8 cellular contexts compared by ENCODE assay signal in genomic region chr6:11329841-11330765, GRCh38.
DNase-seq lines count a peak whose midpoint lies in the region; TF ChIP-seq lines count a peak whose summit lies in the region.

No MANE protein-coding gene starts in this region.

- intact Hi-C loops in adrenal gland (cut with DNase I), result no loop called here

- H3K4me1 ChIP-seq in BLaER1 (peaks cover 49% of the 10 kb centered on the region), adrenal gland (replicated peaks in 1 of 2) (no peaks in the 10 kb centered on the region), mucosa of rectum (ENCODE audit: control insufficient read depth in 2 of 2, insufficient read depth in 2 of 2, low read length in 2 of 2) (peaks cover 22 to 26% of the 10 kb centered on the region in 2 donors), GM23248 (ENCODE audit: insufficient read depth) (peaks cover 15% of the 10 kb centered on the region)

- no peak overlapping the region for H2AFZ ChIP-seq in GM23248

- no peaks in the 10 kb centered on the region; the same call in 1 of the 2 replicates for H3K36me3 ChIP-seq in BLaER1
- H3K36me3 ChIP-seq in adrenal gland (replicated peaks in 1 of 2), result no peaks in the 10 kb centered on the region
- no peaks in the 10 kb centered on the region for H3K36me3 ChIP-seq in mucosa of rectum (ENCODE audit: control insufficient read depth in 2 of 2, insufficient read depth in 2 of 2, low read length in 2 of 2)
- H3K36me3 ChIP-seq in GM23248 (ENCODE audit: low read depth), result no peaks in the 10 kb centered on the region

- H3K9ac ChIP-seq in BLaER1 (peak overlapping the region; percentile 40; the same call in 1 of the 2 replicates), mucosa of rectum (ENCODE audit: low read depth in 1 of 2, low read length in 2 of 2) (peak overlapping the region in 1 of 2 donors; percentile 42), GM23248 (no peak overlapping the region)

- no peak for TF ChIP-seq CTCF in adrenal gland (IDR thresholded peaks at IDR 0.05)

- WGBS in adrenal gland, 4 donors, result 69 to 78% (median 72%) methylated on average over 11 of the region's 11 CpGs
- 80 to 83% methylated on average over 11 of the region's 11 CpGs for WGBS in GM23248 (ENCODE audit: low coverage in 1 of 2, low lambda C conversion rate in 2 of 2, missing lambda C conversion rate in 2 of 2), 2 experiments

- in situ Hi-C loops in GM23248 (cut with MboI), result no loop called here

- H3K27me3 ChIP-seq in BLaER1 (no peaks in the 10 kb centered on the region), adrenal gland (no peaks in the 10 kb centered on the region), mucosa of rectum (ENCODE audit: control insufficient read depth in 2 of 2, insufficient read depth in 2 of 2, low read length in 2 of 2) (no peaks in the 10 kb centered on the region), GM23248 (replicated peaks; ENCODE audit: insufficient read depth) (no peaks in the 10 kb centered on the region)

- no peaks in the 10 kb centered on the region for H3K9me2 ChIP-seq in GM23248 (ENCODE audit: insufficient read depth)

- no peaks in the 10 kb centered on the region for H3K9me3 ChIP-seq in BLaER1
- H3K9me3 ChIP-seq in adrenal gland (replicated peaks in 1 of 3), result no peaks in the 10 kb centered on the region
- H3K9me3 ChIP-seq in mucosa of rectum (ENCODE audit: control insufficient read depth in 2 of 2, low read length in 2 of 2), result no peaks in the 10 kb centered on the region
- no peaks in the 10 kb centered on the region for H3K9me3 ChIP-seq in GM23248 (ENCODE audit: low read depth)

- H3K4me3 ChIP-seq in BLaER1 (no peak overlapping the region), adrenal gland (no peak overlapping the region), mucosa of rectum (ENCODE audit: low read length in 2 of 2) (peak overlapping the region in 1 of 2 donors; percentile 13), GM23248 (no peak overlapping the region)

- DNase-seq in Kasumi-1 (lab: John Stamatoyannopoulos, UW) (peak; percentile 73 to 77), adrenal gland (peak in 4 of 7 donors; percentile 18 to 55 (median 26)), NCI-H128 (lab: John Stamatoyannopoulos, UW; ENCODE audit: unreplicated experiment) (no peak), GM23248 (no peak), DMS114 treated with DMSO at 0.1 percent for 48 hours (lab: John Stamatoyannopoulos, UW; ENCODE audit: unreplicated experiment) (no peak), superior temporal gyrus (ENCODE audit: extremely low spot score) (no peak)

- no peaks in the 10 kb centered on the region for H3K79me2 ChIP-seq in GM23248 (ENCODE audit: insufficient read depth)

- H3K27ac ChIP-seq in BLaER1 (peak overlapping the region; percentile 65), adrenal gland (peak overlapping the region in 1 of 5 donors; percentile 62), mucosa of rectum (ENCODE audit: low read depth in 2 of 2, low read length in 2 of 2) (peak overlapping the region; percentile 59 to 73), GM23248 (no peak overlapping the region)

- H4K20me1 ChIP-seq in BLaER1, result no peaks in the 10 kb centered on the region
- no peaks in the 10 kb centered on the region for H4K20me1 ChIP-seq in GM23248 (ENCODE audit: insufficient read depth)

- H3K4me2 ChIP-seq in BLaER1 (peak overlapping the region; percentile 69), GM23248 (ENCODE audit: unreplicated experiment) (no peak overlapping the region)

- peaks cover 22% of the 10 kb centered on the region for H3F3A ChIP-seq in GM23248 (ENCODE audit: insufficient read depth)

- no peak for TF ChIP-seq POLR2A in adrenal gland (IDR thresholded peaks at IDR 0.05)

Comparison
In these comparisons a context has a peak if more than half of its experiments do, and no peak if none do; other contexts are left out.
1. DNase-seq: peak in Kasumi-1 (2 of 2) and adrenal gland (4 of 7); none in NCI-H128 (single experiment), GM23248 (single experiment), DMS114 treated with DMSO at 0.1 percent for 48 hours (single experiment) and superior temporal gyrus (single experiment).